ENCODE assay signal across 8 cellular contexts in the genomic region with DNA sequence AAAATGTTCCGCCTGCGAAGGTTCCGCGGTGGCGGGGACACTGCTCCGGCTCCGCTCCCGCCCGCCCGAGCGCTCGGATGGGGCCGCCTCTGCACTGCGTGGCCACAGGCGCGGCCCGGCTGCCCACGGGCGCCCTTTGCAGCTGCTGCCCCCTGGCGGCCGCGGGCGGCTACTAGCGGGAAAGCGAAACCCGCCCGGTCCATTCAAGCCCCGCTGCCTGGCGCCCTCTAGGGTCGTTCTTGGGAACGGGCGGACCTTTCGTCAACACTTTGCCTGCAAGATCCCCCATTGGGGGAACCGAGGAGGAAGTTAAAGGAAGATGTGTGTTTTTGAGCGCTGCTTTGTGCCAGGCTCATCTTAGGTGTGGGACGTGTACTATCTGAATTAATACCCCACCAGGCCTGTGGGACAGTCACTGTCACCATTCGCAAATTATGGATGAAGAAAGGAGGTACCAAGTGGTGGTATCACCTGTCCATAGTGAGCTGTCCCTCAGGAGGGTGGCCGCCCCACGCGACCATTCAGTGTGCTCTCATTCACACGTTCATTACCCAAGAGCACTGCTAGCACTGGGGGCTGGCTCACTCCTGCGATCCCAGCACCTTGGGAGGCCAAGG. TPM values are rescaled to one million over a fixed set of nuclear protein-coding genes. Genes with fewer than 3 reads are reported as not detected.
A peak's percentile ranks its signal among the peaks of the same experiment; 100 is the strongest.
DNase-seq lines count a peak whose midpoint lies in the region; TF ChIP-seq lines count a peak whose summit lies in the region.

No MANE protein-coding gene starts in this region.

- no peaks in the 10 kb centered on the region for H3K9me3 Mint-ChIP-seq in activated CD4-positive, alpha-beta memory T cell treated with anti-CD3 and anti-CD28 coated beads, Interleukin-2, amount 10 ng/mL, durations not matched to agents 7 days and 5 days

- H3K36me3 Mint-ChIP-seq in activated CD4-positive, alpha-beta memory T cell treated with anti-CD3 and anti-CD28 coated beads, Interleukin-2, amount 10 ng/mL, durations not matched to agents 7 days and 5 days (ENCODE audit: low read depth), result peaks cover 11% of the 10 kb centered on the region

- CTCF ChIA-PET in activated CD4-positive, alpha-beta memory T cell treated with anti-CD3 and anti-CD28 coated beads, Interleukin-2, amount 10 ng/mL, durations not matched to agents 7 days and 5 days (lab: Charles Lee), result interaction anchor here (0.7 to 5.8 kb wide), 23 partner anchors 12 to 315 kb away, joined by 3 to 73 read pairs (median 5); a partner anchor contains a TSS

- peak; percentile 86 for TF ChIP-seq CTCF in AG10803 (conservative IDR thresholded peaks at IDR 0.05; ENCODE audit: low read length)

- peaks cover 5% of the 10 kb centered on the region for H3K27me3 Mint-ChIP-seq in activated CD4-positive, alpha-beta memory T cell treated with anti-CD3 and anti-CD28 coated beads, Interleukin-2, amount 10 ng/mL, durations not matched to agents 7 days and 5 days

- peak overlapping the region; percentile 50 for H3K27ac Mint-ChIP-seq in activated CD4-positive, alpha-beta memory T cell treated with anti-CD3 and anti-CD28 coated beads, Interleukin-2, amount 10 ng/mL, durations not matched to agents 7 days and 5 days

- POLR2A ChIA-PET in activated CD4-positive, alpha-beta memory T cell treated with anti-CD3 and anti-CD28 coated beads, Interleukin-2, amount 10 ng/mL, durations not matched to agents 7 days and 5 days (lab: Charles Lee), result interaction anchor here (0.7 to 6.3 kb wide), 11 partner anchors 10 to 71 kb away, joined by 4 to 52 read pairs (median 5); a partner anchor contains a TSS

- DNase-seq in AG10803 (ENCODE audit: low read depth) (peak; percentile 67), GM19238 (ENCODE audit: insufficient read length, low spot score) (peak; percentile 96), HS-27A (ENCODE audit: low read depth) (peak; percentile 45), dermis blood vessel endothelial cell (peak; percentile 88), lung microvascular endothelial cell (ENCODE audit: low read depth in 2 of 2) (peak; percentile 82 to 88)
- DNase-seq in NK-92 treated with Interleukin-12 subunit alpha and Interleukin-12 subunit beta, amount 100 ng/mL, for 24 hours (lab: John Stamatoyannopoulos, UW), result peak; percentile 83
- peak; percentile 94 for DNase-seq in activated CD4-positive, alpha-beta memory T cell treated with anti-CD3 and anti-CD28 coated beads, Interleukin-2, amount 10 ng/mL, durations not matched to agents 7 days and 5 days
- DNase-seq in stimulated activated CD8-positive, alpha-beta memory T cell treated with anti-CD3 and anti-CD28 coated beads, Interleukin-15, amount 100 ng/mL, for 24 hours (ENCODE audit: low read depth), result peak; percentile 95

- no peak overlapping the region for H3K4me3 Mint-ChIP-seq in activated CD4-positive, alpha-beta memory T cell treated with anti-CD3 and anti-CD28 coated beads, Interleukin-2, amount 10 ng/mL, durations not matched to agents 7 days and 5 days

- peak overlapping the region; percentile 34; the same call in 1 of the 2 replicates for H3K4me3 ChIP-seq in AG10803 (ENCODE audit: low read length)

- H3K4me1 Mint-ChIP-seq in activated CD4-positive, alpha-beta memory T cell treated with anti-CD3 and anti-CD28 coated beads, Interleukin-2, amount 10 ng/mL, durations not matched to agents 7 days and 5 days, result peaks cover 17% of the 10 kb centered on the region

RNA-seq across cellular contexts. Expression of a gene that starts 19.4 kb away (rescaled TPM):
- total RNA-seq in activated CD4-positive, alpha-beta memory T cell treated with anti-CD3 and anti-CD28 coated beads, Interleukin-2, amount 10 ng/mL, durations not matched to agents 7 days and 5 days, result 10 to 100 TPM; 51.2 to 51.4 TPM
- total RNA-seq in dermis blood vessel endothelial cell (0.09 and 0.85 TPM in 2 replicates), lung microvascular endothelial cell (under 0.01 and 0.20 TPM in 2 replicates)

RNA-seq across cellular contexts. Expression of a gene that starts 24.9 kb away (rescaled TPM):
- total RNA-seq in activated CD4-positive, alpha-beta memory T cell treated with anti-CD3 and anti-CD28 coated beads, Interleukin-2, amount 10 ng/mL, durations not matched to agents 7 days and 5 days, result 10 to 100 TPM; 57.1 to 57.5 TPM
- 29.8 and 41.1 TPM in 2 replicates for total RNA-seq in dermis blood vessel endothelial cell
- 16.3 and 19.8 TPM in 2 replicates for total RNA-seq in lung microvascular endothelial cell

Comparison
In these comparisons a context has a peak if more than half of its experiments do, and no peak if none do; other contexts are left out.
1. Peak in every context shown above with its lines: DNase-seq and H3K4me3 ChIP-seq.
2. DNase-seq: peak in every context shown above with its lines; median percentile 96 in GM19238; 95 in stimulated activated CD8-positive, alpha-beta memory T cell treated with anti-CD3 and anti-CD28 coated beads, Interleukin-15, amount 100 ng/mL, for 24 hours; 94 in activated CD4-positive, alpha-beta memory T cell treated with anti-CD3 and anti-CD28 coated beads, Interleukin-2, amount 10 ng/mL, durations not matched to agents 7 days and 5 days; 88 in dermis blood vessel endothelial cell; 85 in lung microvascular endothelial cell; 83 in NK-92 treated with Interleukin-12 subunit alpha and Interleukin-12 subunit beta, amount 100 ng/mL, for 24 hours; 67 in AG10803; 45 in HS-27A.
3. RNA of a gene that starts 19.4 kb away (total RNA-seq): 51.2 to 51.4 TPM in activated CD4-positive, alpha-beta memory T cell treated with anti-CD3 and anti-CD28 coated beads, Interleukin-2, amount 10 ng/mL, durations not matched to agents 7 days and 5 days; 0.09 to 0.85 TPM in dermis blood vessel endothelial cell and under 0.01 to 0.20 TPM in lung microvascular endothelial cell; every median in the first group is over 10 times any median in the second.